Comparison of ENCODE assay signal across 1 cellular context in the genomic region with DNA sequence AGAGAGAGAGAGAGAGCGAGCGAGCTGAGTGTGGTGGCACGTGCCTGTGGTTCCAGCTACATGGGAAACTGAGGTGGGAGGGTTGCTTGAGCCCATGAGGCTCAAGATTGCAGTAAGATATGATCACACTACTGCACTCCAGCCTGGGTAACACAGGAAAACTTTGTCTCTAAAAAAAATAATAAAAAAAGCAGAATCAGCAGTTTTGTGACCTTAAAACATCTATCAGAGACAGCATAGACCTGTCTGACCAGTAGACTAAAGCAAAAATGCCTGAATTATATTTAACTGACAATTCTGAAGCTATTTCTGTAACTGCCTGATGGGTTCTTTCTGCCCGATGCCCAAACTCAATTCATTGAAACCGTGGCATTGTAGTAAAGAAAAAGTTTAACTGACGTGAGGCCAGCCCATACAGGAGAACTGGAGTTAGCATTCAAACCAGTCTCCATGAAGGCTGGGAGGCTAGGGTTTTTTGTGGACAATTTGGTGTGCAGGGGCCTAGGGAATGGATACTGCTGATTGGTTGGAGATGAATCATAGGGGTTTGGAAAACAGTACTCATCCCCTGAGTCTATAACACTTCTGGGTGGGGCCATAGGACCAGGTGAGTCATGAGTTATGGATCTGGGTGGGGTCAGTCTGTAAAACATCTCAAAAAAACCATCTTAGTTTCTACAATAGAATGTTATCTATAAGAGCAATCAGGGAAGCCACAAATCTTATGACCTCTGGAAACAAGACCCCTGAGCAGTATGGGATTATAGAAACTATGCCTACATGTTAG.
A peak's percentile ranks its signal among the peaks of the same experiment; 100 is the strongest.
TF ChIP-seq lines count a peak whose summit lies in the region.

No MANE protein-coding gene starts in this region.

TF ChIP-seq in HCT116, 20 proteins besides CTCF, POLR2A, EP300 and RAD21:
- TF ChIP-seq SP1 (IDR thresholded peaks at IDR 0.05; ENCODE audit: low read depth), result 0 out of 2 replicates have a peak, but pooled peaks have one; percentile 21
- no peak for TF ChIP-seq EGR1 (IDR thresholded peaks at IDR 0.05; ENCODE audit: low read depth)
- TF ChIP-seq, protein P1, sequence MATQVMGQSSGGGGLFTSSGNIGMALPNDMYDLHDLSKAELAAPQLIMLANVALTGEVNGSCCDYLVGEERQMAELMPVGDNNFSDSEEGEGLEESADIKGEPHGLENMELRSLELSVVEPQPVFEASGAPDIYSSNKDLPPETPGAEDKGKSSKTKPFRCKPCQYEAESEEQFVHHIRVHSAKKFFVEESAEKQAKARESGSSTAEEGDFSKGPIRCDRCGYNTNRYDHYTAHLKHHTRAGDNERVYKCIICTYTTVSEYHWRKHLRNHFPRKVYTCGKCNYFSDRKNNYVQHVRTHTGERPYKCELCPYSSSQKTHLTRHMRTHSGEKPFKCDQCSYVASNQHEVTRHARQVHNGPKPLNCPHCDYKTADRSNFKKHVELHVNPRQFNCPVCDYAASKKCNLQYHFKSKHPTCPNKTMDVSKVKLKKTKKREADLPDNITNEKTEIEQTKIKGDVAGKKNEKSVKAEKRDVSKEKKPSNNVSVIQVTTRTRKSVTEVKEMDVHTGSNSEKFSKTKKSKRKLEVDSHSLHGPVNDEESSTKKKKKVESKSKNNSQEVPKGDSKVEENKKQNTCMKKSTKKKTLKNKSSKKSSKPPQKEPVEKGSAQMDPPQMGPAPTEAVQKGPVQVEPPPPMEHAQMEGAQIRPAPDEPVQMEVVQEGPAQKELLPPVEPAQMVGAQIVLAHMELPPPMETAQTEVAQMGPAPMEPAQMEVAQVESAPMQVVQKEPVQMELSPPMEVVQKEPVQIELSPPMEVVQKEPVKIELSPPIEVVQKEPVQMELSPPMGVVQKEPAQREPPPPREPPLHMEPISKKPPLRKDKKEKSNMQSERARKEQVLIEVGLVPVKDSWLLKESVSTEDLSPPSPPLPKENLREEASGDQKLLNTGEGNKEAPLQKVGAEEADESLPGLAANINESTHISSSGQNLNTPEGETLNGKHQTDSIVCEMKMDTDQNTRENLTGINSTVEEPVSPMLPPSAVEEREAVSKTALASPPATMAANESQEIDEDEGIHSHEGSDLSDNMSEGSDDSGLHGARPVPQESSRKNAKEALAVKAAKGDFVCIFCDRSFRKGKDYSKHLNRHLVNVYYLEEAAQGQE (IDR thresholded peaks at IDR 0.05; ENCODE audit: low read depth), result no peak
- peak; percentile 58 for TF ChIP-seq FOSL1 (IDR thresholded peaks at IDR 0.05; ENCODE audit: low read depth)
- TF ChIP-seq JUND (IDR thresholded peaks at IDR 0.05), result 0 out of 2 replicates have a peak, but pooled peaks have one; percentile 21
TF ChIP-seq in HCT116: peak in this region for 3.
